Comparison of ENCODE assay signal across 8 cellular contexts in genomic region chr1:116826818-116827606, GRCh38.
DNase-seq lines count a peak whose midpoint lies in the region; ATAC-seq and TF ChIP-seq lines count a peak whose summit lies in the region.

No MANE protein-coding gene starts in this region.

- H3K36me3 ChIP-seq in CD8-positive, alpha-beta T cell (ENCODE audit: insufficient read depth, low read length), result no peaks in the 10 kb centered on the region
- H3K36me3 ChIP-seq in brain microvascular endothelial cell (replicated peaks), result no peaks in the 10 kb centered on the region
- H3K36me3 ChIP-seq in H7 (replicated peaks; ENCODE audit: control insufficient read depth, insufficient read depth, low read length), result no peaks in the 10 kb centered on the region

- no peak overlapping the region for H3K4me3 ChIP-seq in CD8-positive, alpha-beta T cell (ENCODE audit: low read depth, low read length)
- no peak overlapping the region for H3K4me3 ChIP-seq in brain microvascular endothelial cell (ENCODE audit: low read depth, low read length)
- H3K4me3 ChIP-seq in H7 (ENCODE audit: insufficient read depth, low read depth, low read length), result no peak overlapping the region

- in situ Hi-C loops in brain microvascular endothelial cell (cut with HindIII; ENCODE audit: low pct_ligation_motif_present, low sequenced_read_pairs), result no loop called here

- H3K9me3 Mint-ChIP-seq in CD8-positive, alpha-beta T cell, result peaks cover 2% of the 10 kb centered on the region

- no peak overlapping the region for H3K27ac ChIP-seq in CD8-positive, alpha-beta T cell (ENCODE audit: low read depth, low read length)
- no peak overlapping the region for H3K27ac ChIP-seq in brain microvascular endothelial cell

- H3K27ac Mint-ChIP-seq in CD8-positive, alpha-beta T cell, result peak overlapping the region; percentile 21

- H3K4me1 Mint-ChIP-seq in CD8-positive, alpha-beta T cell (ENCODE audit: low read depth), result peaks cover 13% of the 10 kb centered on the region

- H3K27me3 ChIP-seq in CD8-positive, alpha-beta T cell (ENCODE audit: insufficient read depth, low read length), result no peaks in the 10 kb centered on the region
- no peaks in the 10 kb centered on the region for H3K27me3 ChIP-seq in brain microvascular endothelial cell (replicated peaks)
- H3K27me3 ChIP-seq in H7 (ENCODE audit: control insufficient read depth, insufficient read depth, low read length), result no peaks in the 10 kb centered on the region

- CTCF ChIA-PET in CD8-positive, alpha-beta T cell (lab: Charles Lee), result interaction anchor here (1.0 to 4.0 kb wide), 6 partner anchors 9 to 233 kb away, joined by 3 to 15 read pairs (median 6); partner anchors contain the start of gene TTF2

- peak; percentile 71 for ATAC-seq in CD8-positive, alpha-beta T cell
- ATAC-seq in GM19397 (IDR thresholded peaks at IDR 0.05; ENCODE audit: unreplicated experiment) (peak; percentile 80), HG03432 (IDR thresholded peaks at IDR 0.05; ENCODE audit: unreplicated experiment) (peak; percentile 91)

- no peak overlapping the region for H3K4me3 Mint-ChIP-seq in CD8-positive, alpha-beta T cell

- H3K9me3 ChIP-seq in CD8-positive, alpha-beta T cell (ENCODE audit: low read length), result no peaks in the 10 kb centered on the region

- POLR2A ChIA-PET in CD8-positive, alpha-beta T cell (lab: Charles Lee), result interaction anchor here (0.9 to 1.3 kb wide), 2 partner anchors 59 to 89 kb away, joined by 3 read pairs; no protein-coding TSS in a partner anchor

- TF ChIP-seq CTCF in CD8-positive, alpha-beta T cell (IDR thresholded peaks at IDR 0.05), result no peak
- no peak for TF ChIP-seq CTCF in brain microvascular endothelial cell (IDR thresholded peaks at IDR 0.05; ENCODE audit: low read depth, low read length, missing control alignments)

- peaks cover 4% of the 10 kb centered on the region for H3K4me1 ChIP-seq in CD8-positive, alpha-beta T cell (ENCODE audit: insufficient read depth, low read length)

- no peaks in the 10 kb centered on the region for H3K27me3 Mint-ChIP-seq in CD8-positive, alpha-beta T cell (ENCODE audit: low read depth)

- peak in 3 of 7 experiments; percentile 18 to 42 (median 25) for DNase-seq in CD8-positive, alpha-beta T cell
- peak; percentile 14 to 36 for DNase-seq in SHP77 (lab: John Stamatoyannopoulos, UW)
- DNase-seq in brain microvascular endothelial cell, result peak; percentile 64
- DNase-seq in stimulated activated CD4-positive, alpha-beta T cell treated with anti-CD3 and anti-CD28 coated beads, Interleukin-4, amount 100 ng/mL, for 1 hour, result peak; percentile 57
- DNase-seq in posterior vena cava (ENCODE audit: low spot score), result no peak
- no peak for DNase-seq in H7

- intact Hi-C loops in CD8-positive, alpha-beta T cell (cut with DNase I, micrococcal nuclease), result no loop called here
- intact Hi-C loops in posterior vena cava (cut with DNase I), result no loop called here

- H3K36me3 Mint-ChIP-seq in CD8-positive, alpha-beta T cell, result no peaks in the 10 kb centered on the region

Comparison
In these comparisons a context has a peak if more than half of its experiments do, and no peak if none do; other contexts are left out.
1. DNase-seq: peak in SHP77 (2 of 2), brain microvascular endothelial cell (single experiment) and stimulated activated CD4-positive, alpha-beta T cell treated with anti-CD3 and anti-CD28 coated beads, Interleukin-4, amount 100 ng/mL, for 1 hour (single experiment); none in posterior vena cava (single experiment) and H7 (single experiment).
2. Peak in every context shown above with its lines, with median percentiles within 50 percentile points of each other: ATAC-seq.